ENCODE assay signal across 1 cellular context in the genomic region with DNA sequence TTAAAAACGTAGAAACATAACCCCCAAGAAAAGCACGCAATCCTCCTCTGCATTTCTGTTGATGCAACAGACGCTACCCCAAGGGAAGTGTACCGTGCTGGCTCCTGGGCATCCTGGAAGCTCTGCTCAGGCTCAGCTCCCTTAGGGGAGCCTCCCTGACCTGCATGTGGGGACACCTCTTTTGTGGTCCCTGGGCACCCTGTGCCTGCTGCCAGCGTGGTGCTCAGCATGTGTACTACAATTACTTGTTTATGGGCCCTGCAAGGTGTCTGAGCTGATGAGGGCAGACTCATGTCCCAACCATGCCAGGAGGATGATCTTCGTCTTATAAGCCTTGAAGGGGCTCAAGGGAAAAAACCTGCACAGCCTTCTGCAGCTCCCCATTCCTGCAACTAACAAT.
TF ChIP-seq lines count a peak whose summit lies in the region.

No MANE protein-coding gene starts in this region.

TF ChIP-seq in GM12878, 131 proteins besides CTCF, POLR2A, EP300 and RAD21:
- TF ChIP-seq POLR2AphosphoS5 (IDR thresholded peaks at IDR 0.05; ENCODE audit: low read length) (0 out of 2 replicates have a peak, but pooled peaks have one; percentile 38), YBX1 (IDR thresholded peaks at IDR 0.05) (no peak), ZNF217 (IDR thresholded peaks at IDR 0.05) (no peak)
- TF ChIP-seq, protein P1, sequence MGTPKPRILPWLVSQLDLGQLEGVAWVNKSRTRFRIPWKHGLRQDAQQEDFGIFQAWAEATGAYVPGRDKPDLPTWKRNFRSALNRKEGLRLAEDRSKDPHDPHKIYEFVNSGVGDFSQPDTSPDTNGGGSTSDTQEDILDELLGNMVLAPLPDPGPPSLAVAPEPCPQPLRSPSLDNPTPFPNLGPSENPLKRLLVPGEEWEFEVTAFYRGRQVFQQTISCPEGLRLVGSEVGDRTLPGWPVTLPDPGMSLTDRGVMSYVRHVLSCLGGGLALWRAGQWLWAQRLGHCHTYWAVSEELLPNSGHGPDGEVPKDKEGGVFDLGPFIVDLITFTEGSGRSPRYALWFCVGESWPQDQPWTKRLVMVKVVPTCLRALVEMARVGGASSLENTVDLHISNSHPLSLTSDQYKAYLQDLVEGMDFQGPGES (IDR thresholded peaks at IDR 0.05): no peak
